8 cellular contexts compared by ENCODE assay signal in the genomic region with DNA sequence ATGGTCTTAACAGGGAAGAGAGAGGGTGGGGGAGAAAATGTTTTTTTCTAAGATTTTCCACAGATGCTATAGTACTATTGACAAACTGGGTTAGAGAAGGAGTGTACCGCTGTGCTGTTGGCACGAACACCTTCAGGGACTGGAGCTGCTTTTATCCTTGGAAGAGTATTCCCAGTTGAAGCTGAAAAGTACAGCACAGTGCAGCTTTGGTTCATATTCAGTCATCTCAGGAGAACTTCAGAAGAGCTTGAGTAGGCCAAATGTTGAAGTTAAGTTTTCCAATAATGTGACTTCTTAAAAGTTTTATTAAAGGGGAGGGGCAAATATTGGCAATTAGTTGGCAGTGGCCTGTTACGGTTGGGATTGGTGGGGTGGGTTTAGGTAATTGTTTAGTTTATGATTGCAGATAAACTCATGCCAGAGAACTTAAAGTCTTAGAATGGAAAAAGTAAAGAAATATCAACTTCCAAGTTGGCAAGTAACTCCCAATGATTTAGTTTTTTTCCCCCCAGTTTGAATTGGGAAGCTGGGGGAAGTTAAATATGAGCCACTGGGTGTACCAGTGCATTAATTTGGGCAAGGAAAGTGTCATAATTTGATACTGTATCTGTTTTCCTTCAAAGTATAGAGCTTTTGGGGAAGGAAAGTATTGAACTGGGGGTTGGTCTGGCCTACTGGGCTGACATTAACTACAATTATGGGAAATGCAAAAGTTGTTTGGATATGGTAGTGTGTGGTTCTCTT. TPM values are rescaled to one million over a fixed set of nuclear protein-coding genes. Genes with fewer than 3 reads are reported as not detected.
DNase-seq lines count a peak whose midpoint lies in the region; ATAC-seq lines count a peak whose summit lies in the region.

No MANE protein-coding gene starts in this region.

- H3K79me2 ChIP-seq in Karpas-422 (ENCODE audit: low read length) = peaks cover 47% of the 10 kb centered on the region

- H3K9me3 Mint-ChIP-seq in CD4-positive, CD25-positive, alpha-beta regulatory T cell = peaks cover 0 to 9% (median 0%) of the 10 kb centered on the region in 7 donors

- H3K27ac ChIP-seq in CD4-positive, CD25-positive, alpha-beta regulatory T cell (ENCODE audit: insufficient read depth, low read length, poor library complexity, severe bottlenecking) = peak overlapping the region; percentile 98
- H3K27ac ChIP-seq in Karpas-422 (ENCODE audit: low read length) = peak overlapping the region; percentile 99
- H3K27ac ChIP-seq in caudate nucleus (ENCODE audit: low read depth, low read length) = peak overlapping the region; percentile 100
- H3K27ac ChIP-seq in mucosa of rectum (ENCODE audit: low read depth in 2 of 2, low read length in 2 of 2) = peak overlapping the region; percentile 100

- no peak overlapping the region for H2AFZ ChIP-seq in Karpas-422 (ENCODE audit: low read length)

- peak overlapping the region in 1 of 3 donors; percentile 95 for H3K27ac Mint-ChIP-seq in CD4-positive, CD25-positive, alpha-beta regulatory T cell

- peaks cover 11% of the 10 kb centered on the region for H3K27me3 Mint-ChIP-seq in CD4-positive, CD25-positive, alpha-beta regulatory T cell

- H3K9me3 ChIP-seq in CD4-positive, CD25-positive, alpha-beta regulatory T cell (ENCODE audit: control insufficient read depth in 2 of 2, low read length in 2 of 2) = no peaks in the 10 kb centered on the region
- H3K9me3 ChIP-seq in Karpas-422 (ENCODE audit: low read length) (no peaks in the 10 kb centered on the region), mucosa of rectum (ENCODE audit: control insufficient read depth in 2 of 2, low read length in 2 of 2) (peaks cover 0 to 2% of the 10 kb centered on the region in 2 donors)

- H3K27me3 ChIP-seq in CD4-positive, CD25-positive, alpha-beta regulatory T cell (ENCODE audit: control insufficient read depth, insufficient read depth, low read length) = no peaks in the 10 kb centered on the region
- H3K27me3 ChIP-seq in Karpas-422 (ENCODE audit: low read length) (no peaks in the 10 kb centered on the region), mucosa of rectum (ENCODE audit: control insufficient read depth in 2 of 2, insufficient read depth in 2 of 2, low read length in 2 of 2) (no peaks in the 10 kb centered on the region)

- peak overlapping the region; percentile 99 for H3K4me2 ChIP-seq in Karpas-422 (ENCODE audit: low read depth, low read length, poor library complexity, severe bottlenecking)

- H3K36me3 Mint-ChIP-seq in CD4-positive, CD25-positive, alpha-beta regulatory T cell = peaks cover 34% of the 10 kb centered on the region

- H3K4me3 Mint-ChIP-seq in CD4-positive, CD25-positive, alpha-beta regulatory T cell = no peak overlapping the region

- H3K4me1 Mint-ChIP-seq in CD4-positive, CD25-positive, alpha-beta regulatory T cell = peaks cover 16 to 40% (median 31%) of the 10 kb centered on the region in 4 donors

- no peak for ATAC-seq in CD4-positive, CD25-positive, alpha-beta regulatory T cell (ENCODE audit: low read depth in 2 of 2)
- ATAC-seq in esophagus mucosa (no peak), HG02571 (IDR thresholded peaks at IDR 0.05; ENCODE audit: unreplicated experiment) (no peak)

- H3K9ac ChIP-seq in Karpas-422 (ENCODE audit: low read length) = peak overlapping the region; percentile 89
- peak overlapping the region; percentile 98 to 100 for H3K9ac ChIP-seq in mucosa of rectum (ENCODE audit: low read depth in 1 of 2, low read length in 2 of 2)

- H4K20me1 ChIP-seq in Karpas-422 (ENCODE audit: insufficient read depth, low read depth, low read length) = peaks cover 64% of the 10 kb centered on the region

- H3K9me2 ChIP-seq in Karpas-422 (replicated peaks; ENCODE audit: insufficient read depth, low read length) = no peaks in the 10 kb centered on the region

- H3K36me3 ChIP-seq in CD4-positive, CD25-positive, alpha-beta regulatory T cell (ENCODE audit: control insufficient read depth, insufficient read depth, low read length) = peaks cover 67% of the 10 kb centered on the region
- H3K36me3 ChIP-seq in Karpas-422 (ENCODE audit: insufficient read depth, low read length) (peaks cover 66% of the 10 kb centered on the region), mucosa of rectum (ENCODE audit: control insufficient read depth in 2 of 2, insufficient read depth in 2 of 2, low read length in 2 of 2) (peaks cover 61 to 65% of the 10 kb centered on the region in 2 donors)

- H3K4me3 ChIP-seq in CD4-positive, CD25-positive, alpha-beta regulatory T cell (ENCODE audit: low read depth, low read length) = peak overlapping the region; percentile 100
- peak overlapping the region; percentile 83 for H3K4me3 ChIP-seq in Karpas-422 (ENCODE audit: low read length)
- peak overlapping the region; percentile 97 to 100 for H3K4me3 ChIP-seq in mucosa of rectum (ENCODE audit: low read length in 2 of 2)

- peak in 2 of 3 donors; percentile 28 to 37 for DNase-seq in CD4-positive, CD25-positive, alpha-beta regulatory T cell
- peak; percentile 67 for DNase-seq in Karpas-422
- no peak for DNase-seq in caudate nucleus (lab: John Stamatoyannopoulos, UW)
- DNase-seq in Ammon's horn (ENCODE audit: low spot score) = no peak
- no peak for DNase-seq in SK-N-DZ (ENCODE audit: low spot score)

- H3K4me1 ChIP-seq in CD4-positive, CD25-positive, alpha-beta regulatory T cell (ENCODE audit: control insufficient read depth, insufficient read depth, low read length, poor library complexity, severe bottlenecking) = peaks cover 58% of the 10 kb centered on the region
- H3K4me1 ChIP-seq in Karpas-422 (ENCODE audit: low read length) = peaks cover 80% of the 10 kb centered on the region
- H3K4me1 ChIP-seq in mucosa of rectum (ENCODE audit: control insufficient read depth in 2 of 2, insufficient read depth in 2 of 2, low read length in 2 of 2) = peaks cover 27 to 34% of the 10 kb centered on the region in 2 donors

RNA-seq across cellular contexts. Expression of gene MALAT1, which starts 2.9 kb away (rescaled TPM):
- 36,047 TPM for total RNA-seq in CD4-positive, CD25-positive, alpha-beta regulatory T cell
- 1,000 to 10,000 TPM; 2,329 to 3,603 (median 2,794) TPM for polyA plus RNA-seq in CD4-positive, CD25-positive, alpha-beta regulatory T cell
- 3,783 and 4,167 TPM in 2 replicates for total RNA-seq in Karpas-422 (2014; rRNA removed; shearing (Covaris generic); ENCODE audit: low replicate concordance)
- 4,086 TPM for total RNA-seq in esophagus mucosa
- polyA plus RNA-seq in SK-N-DZ (2014; cell fraction: cytosol; rRNA removed) = 15.5 and 29.5 TPM in 2 replicates
- polyA plus RNA-seq in SK-N-DZ (2014; cell fraction: nucleus; rRNA removed) = 347 and 1,650 TPM in 2 replicates

RNA-seq across cellular contexts. Expression of gene SCYL1, which starts 23.2 kb away (rescaled TPM):
- total RNA-seq in CD4-positive, CD25-positive, alpha-beta regulatory T cell = 59.0 TPM
- polyA plus RNA-seq in CD4-positive, CD25-positive, alpha-beta regulatory T cell = 10 to 100 TPM; 24.3 to 31.2 (median 29.0) TPM
- total RNA-seq in Karpas-422 (2014; rRNA removed; shearing (Covaris generic); ENCODE audit: low replicate concordance) = 39.1 and 79.0 TPM in 2 replicates
- total RNA-seq in esophagus mucosa = 36.7 TPM
- polyA plus RNA-seq in SK-N-DZ (2014; cell fraction: cytosol; rRNA removed) = 32.7 and 42.1 TPM in 2 replicates
- 92.4 and 96.0 TPM in 2 replicates for polyA plus RNA-seq in SK-N-DZ (2014; cell fraction: nucleus; rRNA removed)

RNA-seq across cellular contexts. Expression of gene LTBP3, which starts 56.5 kb away (rescaled TPM):
- total RNA-seq in CD4-positive, CD25-positive, alpha-beta regulatory T cell = 132 TPM
- polyA plus RNA-seq in CD4-positive, CD25-positive, alpha-beta regulatory T cell = 10 to 100 TPM in 2 of 4 donors, 1 to 10 TPM in 2; 9.2 to 15.0 (median 11.9) TPM
- 1.3 and 6.8 TPM in 2 replicates for total RNA-seq in Karpas-422 (2014; rRNA removed; shearing (Covaris generic); ENCODE audit: low replicate concordance)
- total RNA-seq in esophagus mucosa = 20.9 TPM
- 7.7 and 11.5 TPM in 2 replicates for polyA plus RNA-seq in SK-N-DZ (2014; cell fraction: cytosol; rRNA removed)
- 41.4 and 60.9 TPM in 2 replicates for polyA plus RNA-seq in SK-N-DZ (2014; cell fraction: nucleus; rRNA removed)

Comparison
In these comparisons a context has a peak if more than half of its experiments do, and no peak if none do; other contexts are left out.
1. DNase-seq: peak in CD4-positive, CD25-positive, alpha-beta regulatory T cell (2 of 3) and Karpas-422 (single experiment); none in caudate nucleus (0 of 61), Ammon's horn (single experiment) and SK-N-DZ (single experiment).
2. Peak in every context shown above with its lines, with median percentiles within 50 percentile points of each other: H3K27ac ChIP-seq and H3K4me3 ChIP-seq.